In genomic region chr19:10461047-10461949, GRCh38 we compare ENCODE assay signal across 8 cellular contexts. TPM values are rescaled to one million over a fixed set of nuclear protein-coding genes. Genes with fewer than 3 reads are reported as not detected.
DNase-seq lines count a peak whose midpoint lies in the region; ATAC-seq and TF ChIP-seq lines count a peak whose summit lies in the region.

No MANE protein-coding gene starts in this region.

- no peaks in the 10 kb centered on the region for H3K27me3 Mint-ChIP-seq in activated naive CD4-positive, alpha-beta T cell treated with anti-CD3 and anti-CD28 coated beads, Interleukin-2, amount 50 U/mL, for 24 hours

- peaks cover 4% of the 10 kb centered on the region for H3K4me1 Mint-ChIP-seq in activated naive CD4-positive, alpha-beta T cell treated with anti-CD3 and anti-CD28 coated beads, Interleukin-2, amount 50 U/mL, for 24 hours

- DNase-seq in AG20443 (ENCODE audit: low spot score) (peak; percentile 97), HT-29 (ENCODE audit: low spot score) (peak; percentile 78), SK-MEL-5 (ENCODE audit: low read depth, low spot score) (peak; percentile 89), glomerular visceral epithelial cell (ENCODE audit: extremely low spot score) (peak; percentile 94), omental fat pad (ENCODE audit: low spot score) (peak; percentile 93), superior temporal gyrus (ENCODE audit: extremely low spot score) (peak; percentile 37)

- in situ Hi-C loops in SK-MEL-5 (cut with HindIII; ENCODE audit: low pct_unique_long_range_greater_than_20kb, low sequenced_read_pairs): no loop called here

- ATAC-seq in GM19372 (IDR thresholded peaks at IDR 0.05; ENCODE audit: low read depth, unreplicated experiment): peak; percentile 95
- ATAC-seq in omental fat pad (ENCODE audit: low FRiP score): peak; percentile 97

- H3K27ac Mint-ChIP-seq in activated naive CD4-positive, alpha-beta T cell treated with anti-CD3 and anti-CD28 coated beads, Interleukin-2, amount 50 U/mL, for 24 hours: no peak overlapping the region

- H3K4me3 Mint-ChIP-seq in activated naive CD4-positive, alpha-beta T cell treated with anti-CD3 and anti-CD28 coated beads, Interleukin-2, amount 50 U/mL, for 24 hours: peak overlapping the region; percentile 55

- no peaks in the 10 kb centered on the region for H3K36me3 Mint-ChIP-seq in activated naive CD4-positive, alpha-beta T cell treated with anti-CD3 and anti-CD28 coated beads, Interleukin-2, amount 50 U/mL, for 24 hours

- H3K9me3 Mint-ChIP-seq in activated naive CD4-positive, alpha-beta T cell treated with anti-CD3 and anti-CD28 coated beads, Interleukin-2, amount 50 U/mL, for 24 hours: no peaks in the 10 kb centered on the region

- TF ChIP-seq CTCF in omental fat pad (IDR thresholded peaks at IDR 0.05): no peak

RNA-seq across cellular contexts. Expression of gene PDE4A, which starts 41.0 kb away (rescaled TPM):
- total RNA-seq in HT-29 (2014; rRNA removed; shearing (Covaris generic)): 0.16 and 0.36 TPM in 2 replicates
- total RNA-seq in SK-MEL-5 (2014; rRNA removed; shearing (Covaris generic)): 1.5 and 2.5 TPM in 2 replicates
- 6.1 and 7.6 TPM in 2 replicates for polyA plus RNA-seq in SK-MEL-5 (2015; cell fraction: cytosol; rRNA removed)
- 4.8 and 6.4 TPM in 2 replicates for polyA plus RNA-seq in SK-MEL-5 (2015; cell fraction: nucleus; rRNA removed)
- 10 to 100 TPM in 3 of 4 donors, 1 to 10 TPM in 1; 9.8 to 30.3 (median 16.2) TPM for total RNA-seq in omental fat pad

RNA-seq across cellular contexts. Expression of gene KEAP1, which starts 41.9 kb away (rescaled TPM):
- 99.5 and 114 TPM in 2 replicates for total RNA-seq in HT-29 (2014; rRNA removed; shearing (Covaris generic))
- total RNA-seq in SK-MEL-5 (2014; rRNA removed; shearing (Covaris generic)): 21.8 and 23.4 TPM in 2 replicates
- polyA plus RNA-seq in SK-MEL-5 (2015; cell fraction: cytosol; rRNA removed): 32.0 and 33.4 TPM in 2 replicates
- polyA plus RNA-seq in SK-MEL-5 (2015; cell fraction: nucleus; rRNA removed): 12.2 and 12.6 TPM in 2 replicates
- total RNA-seq in omental fat pad: 10 to 100 TPM; 53.2 to 65.6 (median 59.3) TPM

RNA-seq across cellular contexts. Expression of gene S1PR5, which starts 55.9 kb away (rescaled TPM):
- total RNA-seq in HT-29 (2014; rRNA removed; shearing (Covaris generic)): not detected in 2 replicates
- total RNA-seq in SK-MEL-5 (2014; rRNA removed; shearing (Covaris generic)): 2.6 and 3.2 TPM in 2 replicates
- 3.5 and 4.3 TPM in 2 replicates for polyA plus RNA-seq in SK-MEL-5 (2015; cell fraction: cytosol; rRNA removed)
- 0.25 and 0.66 TPM in 2 replicates for polyA plus RNA-seq in SK-MEL-5 (2015; cell fraction: nucleus; rRNA removed)
- total RNA-seq in omental fat pad: under 1 TPM; 0.47 to 0.72 (median 0.56) TPM

RNA-seq across cellular contexts. Expression of gene CDC37, which starts 58.0 kb away (rescaled TPM):
- 239 and 271 TPM in 2 replicates for total RNA-seq in HT-29 (2014; rRNA removed; shearing (Covaris generic))
- total RNA-seq in SK-MEL-5 (2014; rRNA removed; shearing (Covaris generic)): 225 and 232 TPM in 2 replicates
- polyA plus RNA-seq in SK-MEL-5 (2015; cell fraction: cytosol; rRNA removed): 251 and 277 TPM in 2 replicates
- 905 and 990 TPM in 2 replicates for polyA plus RNA-seq in SK-MEL-5 (2015; cell fraction: nucleus; rRNA removed)
- 100 to 1,000 TPM; 146 to 308 (median 195) TPM for total RNA-seq in omental fat pad

Comparison
In these comparisons a context has a peak if more than half of its experiments do, and no peak if none do; other contexts are left out.
1. Peak in every context shown above with its lines: DNase-seq and ATAC-seq.
2. DNase-seq: peak in every context shown above with its lines; median percentile 97 in AG20443; 94 in glomerular visceral epithelial cell; 93 in omental fat pad; 89 in SK-MEL-5; 78 in HT-29; 37 in superior temporal gyrus.